Comparison of ENCODE assay signal across 11 cellular contexts in genomic region chr2:130248355-130248754, GRCh38. TPM values are rescaled to one million over a fixed set of nuclear protein-coding genes. Genes with fewer than 3 reads are reported as not detected.
"Had no signal": no experiment of that assay in that cellular context is flagged by ENCODE, and none has a peak within 500 bp of the region (broad histone marks: within the 10 kb centered on the region; RNA-seq: fewer than 3 reads in every experiment).

No MANE protein-coding gene starts in this region.

RNA-seq across cellular contexts. Expression of gene TUBA3E, which starts 50.1 kb away (rescaled TPM):
- total RNA-seq: stomach, subcutaneous adipose tissue, suprapubic skin, temporal lobe, thoracic aorta, tibial nerve, upper lobe of left lung, upper lobe of right lung, ureter, urinary bladder, vagina had no signal
- polyA plus RNA-seq: stomach, urinary bladder had no signal
